Comparison of ENCODE assay signal across 1 cellular context in the genomic region with DNA sequence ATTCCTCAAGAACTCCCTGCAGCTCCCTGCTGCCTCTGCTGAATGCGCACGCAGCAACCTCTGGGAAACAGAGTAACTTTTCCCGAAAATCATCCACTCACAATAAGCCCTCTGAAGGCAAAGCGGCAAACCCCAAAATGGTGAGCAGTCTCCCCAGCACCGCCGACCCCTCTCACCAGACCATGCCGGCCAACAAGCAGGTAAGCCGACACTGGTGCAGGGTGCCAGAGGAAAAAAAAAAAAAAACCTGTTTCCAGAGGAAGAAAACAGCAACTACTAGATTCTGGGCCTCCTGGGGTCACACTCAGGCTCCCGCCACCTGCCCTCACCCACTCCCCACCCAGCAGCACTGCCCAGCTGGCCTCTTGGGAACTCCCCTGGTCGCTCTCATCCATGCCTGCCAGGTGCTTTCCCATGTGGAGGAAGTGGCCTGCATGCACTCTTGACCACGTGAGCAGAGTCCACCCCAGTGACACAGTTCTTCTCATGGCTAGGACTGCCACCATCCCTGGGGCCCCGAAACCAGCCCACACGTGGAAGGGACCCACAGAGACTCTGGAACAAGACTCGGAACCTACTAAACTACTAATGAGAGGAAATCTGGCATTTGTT.
TF ChIP-seq lines count a peak whose summit lies in the region.

No MANE protein-coding gene starts in this region.

TF ChIP-seq in HepG2, 621 proteins besides CTCF, POLR2A, EP300 and RAD21:
- TF ChIP-seq, protein P1, sequence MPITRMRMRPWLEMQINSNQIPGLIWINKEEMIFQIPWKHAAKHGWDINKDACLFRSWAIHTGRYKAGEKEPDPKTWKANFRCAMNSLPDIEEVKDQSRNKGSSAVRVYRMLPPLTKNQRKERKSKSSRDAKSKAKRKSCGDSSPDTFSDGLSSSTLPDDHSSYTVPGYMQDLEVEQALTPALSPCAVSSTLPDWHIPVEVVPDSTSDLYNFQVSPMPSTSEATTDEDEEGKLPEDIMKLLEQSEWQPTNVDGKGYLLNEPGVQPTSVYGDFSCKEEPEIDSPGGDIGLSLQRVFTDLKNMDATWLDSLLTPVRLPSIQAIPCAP (CRISPR knock-in tag; IDR thresholded peaks at IDR 0.05; ENCODE audit: low read depth): no peak
- TF ChIP-seq AGO2 (optimal IDR thresholded peaks at IDR 0.05; ENCODE audit: low read depth, low read length): peak; percentile 86
- TF ChIP-seq SMC3 (IDR thresholded peaks at IDR 0.05; ENCODE audit: low read length): no peak
- peak; percentile 81 for TF ChIP-seq RBM22 (optimal IDR thresholded peaks at IDR 0.05; ENCODE audit: low read length)
- no peak for TF ChIP-seq KDM4B (CRISPR knock-in tag; IDR thresholded peaks at IDR 0.05)
- TF ChIP-seq, protein P2, sequence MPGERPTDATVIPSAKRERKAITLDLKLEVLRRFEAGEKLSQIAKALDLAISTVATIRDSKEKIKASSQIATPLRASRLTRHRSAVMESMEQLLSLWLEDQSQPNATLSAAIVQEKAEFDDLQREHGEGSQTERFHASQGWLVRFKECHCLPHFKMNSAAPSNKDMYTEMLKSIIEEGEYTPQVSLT (CRISPR knock-in tag; IDR thresholded peaks at IDR 0.05; ENCODE audit: borderline replicate concordance, low read depth): no peak
TF ChIP-seq in HepG2: peak in this region for 2.
